Comparison of ENCODE assay signal across 8 cellular contexts in genomic region chr1:200437556-200438203, GRCh38. TPM values are rescaled to one million over a fixed set of nuclear protein-coding genes. Genes with fewer than 3 reads are reported as not detected.
A peak's percentile ranks its signal among the peaks of the same experiment; 100 is the strongest.
DNase-seq lines count a peak whose midpoint lies in the region; ATAC-seq and TF ChIP-seq lines count a peak whose summit lies in the region.

No MANE protein-coding gene starts in this region.

- TF ChIP-seq POLR2A in esophagus muscularis mucosa (IDR thresholded peaks at IDR 0.05; ENCODE audit: low read depth) = no peak

- TF ChIP-seq CTCF in esophagus muscularis mucosa (IDR thresholded peaks at IDR 0.05) = no peak
- TF ChIP-seq CTCF in thoracic aorta (IDR thresholded peaks at IDR 0.05) = no peak
- TF ChIP-seq CTCF in Calu3 (IDR thresholded peaks at IDR 0.05; ENCODE audit: unreplicated experiment) = no peak

- H3K27ac Mint-ChIP-seq in activated naive CD4-positive, alpha-beta T cell treated with anti-CD3 and anti-CD28 coated beads, Interleukin-2, amount 10 ng/mL, durations not matched to agents 7 days and 5 days = peak overlapping the region; percentile 1
- H3K27ac Mint-ChIP-seq in Calu3 (ENCODE audit: unreplicated experiment) = no peak overlapping the region

- H3K27ac ChIP-seq in esophagus muscularis mucosa (replicated peaks in 1 of 4) = no peak overlapping the region
- H3K27ac ChIP-seq in thoracic aorta = no peak overlapping the region

- no peaks in the 10 kb centered on the region for H3K36me3 Mint-ChIP-seq in activated naive CD4-positive, alpha-beta T cell treated with anti-CD3 and anti-CD28 coated beads, Interleukin-2, amount 10 ng/mL, durations not matched to agents 7 days and 5 days
- H3K36me3 Mint-ChIP-seq in Calu3 (ENCODE audit: insufficient read depth, unreplicated experiment) = no peaks in the 10 kb centered on the region

- H3K27me3 ChIP-seq in esophagus muscularis mucosa = no peaks in the 10 kb centered on the region
- H3K27me3 ChIP-seq in thoracic aorta (replicated peaks; ENCODE audit: insufficient read depth) = no peaks in the 10 kb centered on the region

- no peaks in the 10 kb centered on the region for H3K9me3 Mint-ChIP-seq in activated naive CD4-positive, alpha-beta T cell treated with anti-CD3 and anti-CD28 coated beads, Interleukin-2, amount 10 ng/mL, durations not matched to agents 7 days and 5 days
- H3K9me3 Mint-ChIP-seq in Calu3 (ENCODE audit: low read depth, unreplicated experiment) = no peaks in the 10 kb centered on the region

- peaks cover 12% of the 10 kb centered on the region for H3K4me1 Mint-ChIP-seq in activated naive CD4-positive, alpha-beta T cell treated with anti-CD3 and anti-CD28 coated beads, Interleukin-2, amount 10 ng/mL, durations not matched to agents 7 days and 5 days
- peaks cover 8% of the 10 kb centered on the region for H3K4me1 Mint-ChIP-seq in Calu3 (ENCODE audit: low read depth, unreplicated experiment)

- no peak for TF ChIP-seq EP300 in esophagus muscularis mucosa (IDR thresholded peaks at IDR 0.05)

- intact Hi-C loops in esophagus muscularis mucosa (cut with DNase I) (no loop called here), Calu3 (cut with micrococcal nuclease; ENCODE audit: unreplicated experiment) (no loop called here)

- H3K27me3 Mint-ChIP-seq in activated naive CD4-positive, alpha-beta T cell treated with anti-CD3 and anti-CD28 coated beads, Interleukin-2, amount 10 ng/mL, durations not matched to agents 7 days and 5 days = no peaks in the 10 kb centered on the region
- H3K27me3 Mint-ChIP-seq in Calu3 (ENCODE audit: unreplicated experiment) = no peaks in the 10 kb centered on the region

- no peak for ATAC-seq in thoracic aorta (ENCODE audit: insufficient number of reproducible peaks, low FRiP score, low read depth)

- peaks cover 0 to 11% (median 0%) of the 10 kb centered on the region in 4 donors for H3K4me1 ChIP-seq in esophagus muscularis mucosa
- H3K4me1 ChIP-seq in thoracic aorta (ENCODE audit: control insufficient read depth in 1 of 2, low read depth in 2 of 2) = no peaks in the 10 kb centered on the region

- 34% methylated on average over 5 of the region's 5 CpGs for WGBS in esophagus muscularis mucosa

- H3K4me3 Mint-ChIP-seq in activated naive CD4-positive, alpha-beta T cell treated with anti-CD3 and anti-CD28 coated beads, Interleukin-2, amount 10 ng/mL, durations not matched to agents 7 days and 5 days = peak overlapping the region; percentile 39
- no peak overlapping the region for H3K4me3 Mint-ChIP-seq in Calu3 (ENCODE audit: low read depth, unreplicated experiment)

- CTCF ChIA-PET in activated naive CD4-positive, alpha-beta T cell treated with anti-CD3 and anti-CD28 coated beads, Interleukin-2, amount 10 ng/mL, durations not matched to agents 7 days and 5 days (lab: Charles Lee) = interaction anchor here (0.7 to 1.1 kb wide), 2 partner anchors 27 to 51 kb away, joined by 3 read pairs; no protein-coding TSS in a partner anchor
- CTCF ChIA-PET in Calu3 (lab: Charles Lee) = interaction anchor here (0.6 kb wide), 1 partner anchor 39 kb away, joined by 3 read pairs; no protein-coding TSS in a partner anchor

- no peak for DNase-seq in activated naive CD4-positive, alpha-beta T cell treated with anti-CD3 and anti-CD28 coated beads, Interleukin-2, amount 10 ng/mL, durations not matched to agents 7 days and 5 days
- DNase-seq in activated naive CD4-positive, alpha-beta T cell (lab: John Stamatoyannopoulos, UW) = no peak
- DNase-seq in M059J (ENCODE audit: low read depth) (peak; percentile 46), esophagus muscularis mucosa (ENCODE audit: extremely low spot score) (no peak), thoracic aorta (ENCODE audit: low spot score) (no peak), DMS79 (lab: John Stamatoyannopoulos, UW) (no peak), Calu3 (no peak)
- DNase-seq in central memory CD4-positive, alpha-beta T cell = no peak

- no peaks in the 10 kb centered on the region for H3K36me3 ChIP-seq in esophagus muscularis mucosa
- no peaks in the 10 kb centered on the region for H3K36me3 ChIP-seq in thoracic aorta

- H3K4me3 ChIP-seq in esophagus muscularis mucosa (peak overlapping the region; percentile 21 to 38 (median 26)), thoracic aorta (peak overlapping the region; percentile 59)

- no TSS peak for BruUV-seq in Calu3 (replicated peaks; lab: Mats Ljungman, UMichigan)

- H3K9me3 ChIP-seq in esophagus muscularis mucosa (no peaks in the 10 kb centered on the region), thoracic aorta (no peaks in the 10 kb centered on the region)

RNA-seq across cellular contexts. Expression of gene ZNF281, which starts 27.8 kb away (rescaled TPM):
- total RNA-seq in M059J (2014; rRNA removed; shearing (Covaris generic)) = 17.2 and 24.3 TPM in 2 replicates
- 10 to 100 TPM; 10.4 to 14.1 (median 12.4) TPM for total RNA-seq in esophagus muscularis mucosa
- total RNA-seq in thoracic aorta = 10 to 100 TPM in 1 of 2 donors, 1 to 10 TPM in 1; 6.5 to 15.7 TPM
- total RNA-seq in Calu3 (2022) = 25.8 and 26.5 TPM in 2 replicates
